In genomic region chr7:156544199-156544598, GRCh38 we compare ENCODE assay signal across 1 cellular context.
TF ChIP-seq lines count a peak whose summit lies in the region.

No MANE protein-coding gene starts in this region.

TF ChIP-seq in K562, 482 proteins besides CTCF, POLR2A, EP300 and RAD21 (continued from another document and continues in another):
- no peak for TF ChIP-seq ZNF592 (IDR thresholded peaks at IDR 0.05)
- peak; percentile 30 for TF ChIP-seq CBFA2T2 (conservative IDR thresholded peaks at IDR 0.05)
- TF ChIP-seq ZNF316 (IDR thresholded peaks at IDR 0.05): peak; percentile 89
- TF ChIP-seq BDP1 (IDR thresholded peaks at IDR 0.05; ENCODE audit: insufficient read depth, insufficient read length): no peak
- no peak for TF ChIP-seq SREBF2 (CRISPR knock-in tag; IDR thresholded peaks at IDR 0.05)
- TF ChIP-seq ZC3H11A (IDR thresholded peaks at IDR 0.05; ENCODE audit: low read depth, low read length): no peak
- TF ChIP-seq CBX3 (IDR thresholded peaks at IDR 0.05; ENCODE audit: borderline replicate concordance in 1 of 2, low read length in 2 of 2): no peak
- no peak for TF ChIP-seq USF1 (CRISPR knock-in tag; IDR thresholded peaks at IDR 0.05)
- TF ChIP-seq HNRNPH1 (optimal IDR thresholded peaks at IDR 0.05; ENCODE audit: low read depth, low read length): no peak
- no peak for TF ChIP-seq ZNF324 (CRISPR knock-in tag; IDR thresholded peaks at IDR 0.05)
- TF ChIP-seq SNIP1 (IDR thresholded peaks at IDR 0.05; ENCODE audit: low read depth): no peak
- TF ChIP-seq NR1H2 (CRISPR knock-in tag; IDR thresholded peaks at IDR 0.05): no peak
- TF ChIP-seq HMBOX1 (IDR thresholded peaks at IDR 0.05): no peak
- no peak for TF ChIP-seq ZNF134 (CRISPR knock-in tag; conservative IDR thresholded peaks at IDR 0.05)
- TF ChIP-seq PKNOX1 (IDR thresholded peaks at IDR 0.05): peak; percentile 60
- TF ChIP-seq ZNF695 (CRISPR knock-in tag; IDR thresholded peaks at IDR 0.05): no peak
- TF ChIP-seq NFIX (CRISPR knock-in tag; IDR thresholded peaks at IDR 0.05; ENCODE audit: low read depth): no peak
- no peak for TF ChIP-seq ZNF174 (CRISPR knock-in tag; IDR thresholded peaks at IDR 0.05)
- no peak for TF ChIP-seq TRIM24 (IDR thresholded peaks at IDR 0.05)
- no peak for TF ChIP-seq PBX2 (CRISPR knock-in tag; IDR thresholded peaks at IDR 0.05; ENCODE audit: low read depth)
- TF ChIP-seq PBX2 (tag; conservative IDR thresholded peaks at IDR 0.05; ENCODE audit: low read depth): peak; percentile 88
- no peak for TF ChIP-seq SIN3A (IDR thresholded peaks at IDR 0.05; ENCODE audit: borderline replicate concordance in 2 of 2, control insufficient read depth in 1 of 2, low read depth in 2 of 2, low read length in 2 of 2)
- no peak for TF ChIP-seq JUNB (CRISPR knock-in tag; conservative IDR thresholded peaks at IDR 0.05)
- TF ChIP-seq SMAD1 (IDR thresholded peaks at IDR 0.05; ENCODE audit: low read depth, low read length, partially characterized antibody): no peak
- TF ChIP-seq MTA2 (IDR thresholded peaks at IDR 0.05; ENCODE audit: low read depth): no peak
- no peak for TF ChIP-seq ZBTB17 (CRISPR knock-in tag; IDR thresholded peaks at IDR 0.05)
- no peak for TF ChIP-seq CTBP1 (IDR thresholded peaks at IDR 0.05; ENCODE audit: borderline replicate concordance)
- TF ChIP-seq HNRNPLL (IDR thresholded peaks at IDR 0.05; ENCODE audit: low read depth, low read length, poor library complexity, severe bottlenecking): no peak
- no peak for TF ChIP-seq DMBX1 (CRISPR knock-in tag; IDR thresholded peaks at IDR 0.05; ENCODE audit: borderline replicate concordance)
- TF ChIP-seq CBX2 (IDR thresholded peaks at IDR 0.05; ENCODE audit: insufficient read depth, low read length, poor library complexity, severe bottlenecking): no peak
- TF ChIP-seq ZNF512 (tag; IDR thresholded peaks at IDR 0.05): no peak
- no peak for TF ChIP-seq ELF1 (tag; IDR thresholded peaks at IDR 0.05)
- no peak for TF ChIP-seq ZKSCAN8 (CRISPR knock-in tag; IDR thresholded peaks at IDR 0.05)
- TF ChIP-seq ETS2 (tag; IDR thresholded peaks at IDR 0.05; ENCODE audit: borderline replicate concordance, poor library complexity, severe bottlenecking): no peak
- peak; percentile 57 for TF ChIP-seq CBFA2T3 (IDR thresholded peaks at IDR 0.05)
- TF ChIP-seq MXD1 (CRISPR knock-in tag; IDR thresholded peaks at IDR 0.05; ENCODE audit: borderline replicate concordance, poor library complexity, severe bottlenecking): no peak
- TF ChIP-seq FOXJ2 (tag; IDR thresholded peaks at IDR 0.05): no peak
- TF ChIP-seq ID3 (CRISPR knock-in tag; IDR thresholded peaks at IDR 0.05): no peak
- no peak for TF ChIP-seq ID3 (tag; IDR thresholded peaks at IDR 0.05)
- TF ChIP-seq DEAF1 (CRISPR knock-in tag; IDR thresholded peaks at IDR 0.05): 0 out of 2 replicates have a peak, but pooled peaks have one; percentile 15
- TF ChIP-seq RERE (CRISPR knock-in tag; IDR thresholded peaks at IDR 0.05; ENCODE audit: borderline replicate concordance): no peak
- TF ChIP-seq YBX1 (IDR thresholded peaks at IDR 0.05): no peak
- TF ChIP-seq NFE2 (IDR thresholded peaks at IDR 0.05; ENCODE audit: low read depth): no peak
- peak; percentile 84 for TF ChIP-seq MEIS2 (IDR thresholded peaks at IDR 0.05; ENCODE audit: partially characterized antibody)
- TF ChIP-seq ZSCAN29 (IDR thresholded peaks at IDR 0.05): no peak
- TF ChIP-seq USF2 (CRISPR knock-in tag; IDR thresholded peaks at IDR 0.05): no peak
